ENCODE assay signal across 26 cellular contexts in the genomic region with DNA sequence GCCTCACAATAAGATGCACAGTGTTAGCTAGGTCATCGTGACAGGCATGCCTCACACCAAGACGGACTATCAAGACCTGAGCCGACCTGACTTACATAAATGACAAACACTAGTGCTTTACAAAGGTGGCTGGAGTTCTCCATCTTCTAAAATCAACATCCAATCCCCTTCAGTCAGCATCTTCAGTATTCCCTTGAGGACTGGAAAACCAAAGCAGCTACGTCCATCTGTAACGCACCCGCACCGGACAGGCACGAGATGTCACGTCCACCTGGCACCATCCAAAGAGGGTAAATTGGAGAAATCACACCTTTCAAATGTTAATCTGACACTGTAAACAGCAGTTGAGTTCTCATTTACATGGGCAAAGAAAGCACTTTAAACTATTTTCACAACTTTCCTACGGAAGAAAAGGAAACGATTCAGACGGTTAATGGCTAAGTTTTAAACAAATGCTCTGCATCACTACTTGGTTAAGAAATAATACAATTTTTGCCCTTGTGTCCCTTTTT.
DNase-seq lines count a peak whose midpoint lies in the region; ATAC-seq, FAIRE-seq and TF ChIP-seq lines count a peak whose summit lies in the region.
"Had no signal": no experiment of that assay in that cellular context is flagged by ENCODE, and none has a peak within 500 bp of the region (broad histone marks: within the 10 kb centered on the region; RNA-seq: fewer than 3 reads in every experiment).

No MANE protein-coding gene starts in this region.

- no peak for TF ChIP-seq POLR2A in endothelial cell of umbilical vein (IDR thresholded peaks at IDR 0.05; ENCODE audit: low read depth, low read length)

- H4K20me1 ChIP-seq in GM23338 (replicated peaks; ENCODE audit: insufficient read depth) (peaks cover 27% of the 10 kb centered on the region; the same call in 1 of the 2 replicates), endothelial cell of umbilical vein (replicated peaks; ENCODE audit: control insufficient read depth, extremely low read depth, insufficient read depth, low read length) (no peaks in the 10 kb centered on the region)

- H3K4me1 ChIP-seq in GM23338 (ENCODE audit: insufficient read depth) (peaks cover 40% of the 10 kb centered on the region), HUES6 (ENCODE audit: control insufficient read depth, insufficient read depth, low read length) (peaks cover 41% of the 10 kb centered on the region), endothelial cell of umbilical vein (ENCODE audit: control insufficient read depth, extremely low read depth, insufficient read depth, low read length) (peaks cover 9% of the 10 kb centered on the region)
- H3K4me1 ChIP-seq: SJSA1 had no signal

- H3K9ac ChIP-seq in HUES6 (ENCODE audit: low read length), result peak overlapping the region; percentile 50
- H3K9ac ChIP-seq in endothelial cell of umbilical vein (replicated peaks; ENCODE audit: extremely low read depth, insufficient read depth, low read length), result no peak overlapping the region

- H2AFZ ChIP-seq in GM23338 (no peak overlapping the region), endothelial cell of umbilical vein (ENCODE audit: low read depth, low read length) (no peak overlapping the region)

- DNase-seq in GM23338 (ENCODE audit: low spot score) (peak; percentile 57), endothelial cell of umbilical vein (ENCODE audit: low read depth, low spot score) (no peak), neural crest cell (ENCODE audit: low read depth, low spot score) (no peak), NOMO-1 (lab: John Stamatoyannopoulos, UW; ENCODE audit: unreplicated experiment in 2 of 2) (no peak), substantia nigra (lab: John Stamatoyannopoulos, UW) (no peak)
- DNase-seq: Calu3; CD8-positive, alpha-beta T cell; DND-41; NCI-H1092 treated with DMSO at 0.1 percent for 48 hours; NCI-H1436; NCI-H187; NCI-H2081 treated with DMSO at 0.1 percent for 48 hours; NCI-H2171; NCI-H345; NCI-H510A treated with DMSO at 0.1 percent for 48 hours; NK-92 treated with Interleukin-12 subunit alpha and Interleukin-12 subunit beta, amount 100 ng/mL, for 24 hours; Right ventricle myocardium superior; RPMI8226; T-helper 1 cell had no signal

- H3K36me3 ChIP-seq in GM23338 (ENCODE audit: insufficient read depth) (peaks cover 14% of the 10 kb centered on the region; the same call in 1 of the 2 replicates), HUES6 (ENCODE audit: control insufficient read depth, insufficient read depth, low read length) (peaks cover 62% of the 10 kb centered on the region), endothelial cell of umbilical vein (ENCODE audit: control insufficient read depth in 2 of 2, extremely low read depth in 1 of 2, insufficient read depth in 2 of 2, low read length in 2 of 2) (peaks cover 24 to 34% of the 10 kb centered on the region in 2 experiments)

- no peak for FAIRE-seq in endothelial cell of umbilical vein (lab: Jason Lieb, UNC)
- FAIRE-seq: GM18507, H1 had no signal

- dilution Hi-C loops in endothelial cell of umbilical vein (cut with MboI; ENCODE audit: extremely low pct_ligation_motif_present, low sequenced_read_pairs), result no loop called here

- TF ChIP-seq CTCF in GM23338 (conservative IDR thresholded peaks at IDR 0.05; ENCODE audit: low read depth in 2 of 2) (no peak), endothelial cell of umbilical vein (IDR thresholded peaks at IDR 0.05; ENCODE audit: extremely low read depth in 1 of 2, insufficient read depth in 1 of 2, low read depth in 1 of 2, low read length in 2 of 2) (no peak), neural crest cell (conservative IDR thresholded peaks at IDR 0.05) (no peak)

- H3K27ac Mint-ChIP-seq in GM23338 (no peak overlapping the region), neural crest cell (ENCODE audit: unreplicated experiment) (peak overlapping the region; percentile 35)
- H3K27ac Mint-ChIP-seq: CD8-positive, alpha-beta T cell had no signal

- no peaks in the 10 kb centered on the region for H3K9me1 ChIP-seq in endothelial cell of umbilical vein (replicated peaks; ENCODE audit: control insufficient read depth, extremely low read depth, insufficient read depth, low read length)

- peaks cover 73% of the 10 kb centered on the region for H3K36me3 Mint-ChIP-seq in GM23338 (ENCODE audit: low read depth)
- peaks cover 19% of the 10 kb centered on the region for H3K36me3 Mint-ChIP-seq in neural crest cell (ENCODE audit: low read depth)
- H3K36me3 Mint-ChIP-seq: CD8-positive, alpha-beta T cell had no signal

- H3K4me3 Mint-ChIP-seq in GM23338 (no peak overlapping the region), neural crest cell (no peak overlapping the region)
- H3K4me3 Mint-ChIP-seq: CD8-positive, alpha-beta T cell had no signal

- H3K4me3 ChIP-seq in GM23338 (peak overlapping the region; percentile 37), HUES6 (ENCODE audit: low read depth, low read length) (peak overlapping the region; percentile 20; the same call in 1 of the 2 replicates), endothelial cell of umbilical vein (replicated peaks in 1 of 3; ENCODE audit: insufficient read depth in 1 of 3, low read depth in 1 of 3, low read length in 3 of 3) (no peak overlapping the region)
- H3K4me3 ChIP-seq: SJSA1 had no signal

- H3K27me3 ChIP-seq in GM23338 (ENCODE audit: insufficient read depth) (no peaks in the 10 kb centered on the region), HUES6 (ENCODE audit: control insufficient read depth, insufficient read depth, low read length) (no peaks in the 10 kb centered on the region), endothelial cell of umbilical vein (ENCODE audit: control insufficient read depth in 2 of 2, insufficient read depth in 2 of 2, low read length in 2 of 2) (no peaks in the 10 kb centered on the region)
- H3K27me3 ChIP-seq: SJSA1 had no signal

- peak overlapping the region; percentile 69 for H3K4me2 ChIP-seq in GM23338
- H3K4me2 ChIP-seq in endothelial cell of umbilical vein (ENCODE audit: insufficient read depth, low read length), result no peak overlapping the region

- H3K9me3 ChIP-seq in HUES6 (ENCODE audit: control insufficient read depth, insufficient read depth, low read depth, low read length), result no peaks in the 10 kb centered on the region
- no peaks in the 10 kb centered on the region for H3K9me3 ChIP-seq in endothelial cell of umbilical vein (replicated peaks; ENCODE audit: control insufficient read depth, insufficient read depth, low read length)
- H3K9me3 ChIP-seq: SJSA1 had no signal

- H3K9me3 Mint-ChIP-seq in GM23338, result no peaks in the 10 kb centered on the region; the same call in 2 of the 3 replicates
- H3K9me3 Mint-ChIP-seq in neural crest cell, result no peaks in the 10 kb centered on the region
- H3K9me3 Mint-ChIP-seq: CD8-positive, alpha-beta T cell had no signal

- H3K27ac ChIP-seq in GM23338 (ENCODE audit: low read depth), result peak overlapping the region; percentile 26; the same call in 1 of the 2 replicates
- peak overlapping the region; percentile 59 for H3K27ac ChIP-seq in HUES6 (ENCODE audit: low read depth, low read length)
- no peak overlapping the region for H3K27ac ChIP-seq in endothelial cell of umbilical vein (ENCODE audit: insufficient read depth, low read depth, low read length)
- no peak overlapping the region for H3K27ac ChIP-seq in substantia nigra (ENCODE audit: low read depth, low read length, poor library complexity, severe bottlenecking)
- H3K27ac ChIP-seq: C4-2B, SJSA1 had no signal

- H3K79me2 ChIP-seq in GM23338 (replicated peaks; ENCODE audit: insufficient read depth) (peaks cover 9% of the 10 kb centered on the region), endothelial cell of umbilical vein (ENCODE audit: control insufficient read depth, insufficient read depth, low read length) (peaks cover 22% of the 10 kb centered on the region)

- ATAC-seq in GM23338, result peak; percentile 20
- no peak for ATAC-seq in GM19397 (IDR thresholded peaks at IDR 0.05; ENCODE audit: unreplicated experiment)
- ATAC-seq: CD8-positive, alpha-beta T cell; HCT116 had no signal

- peaks cover 36% of the 10 kb centered on the region for H3K4me1 Mint-ChIP-seq in GM23338
- H3K4me1 Mint-ChIP-seq in neural crest cell, result no peaks in the 10 kb centered on the region

- POLR2A ChIA-PET in endothelial cell of umbilical vein (lab: Charles Lee), result interaction anchor here (0.6 kb wide), 1 partner anchor 50 kb away, joined by 3 read pairs; no protein-coding TSS in a partner anchor

- H3K9me2 ChIP-seq in GM23338 (ENCODE audit: insufficient read depth), result no peaks in the 10 kb centered on the region

- H3K27me3 Mint-ChIP-seq in GM23338 (ENCODE audit: insufficient read depth, low read depth, poor library complexity), result peaks cover 3% of the 10 kb centered on the region
- H3K27me3 Mint-ChIP-seq in neural crest cell (ENCODE audit: low read depth), result no peaks in the 10 kb centered on the region

- TSS peak; percentile 13 for BruUV-seq in endothelial cell of umbilical vein (replicated peaks; lab: Mats Ljungman, UMichigan)

- H3F3A ChIP-seq in GM23338 (replicated peaks; ENCODE audit: low read depth), result peaks cover 7% of the 10 kb centered on the region; the same call in 1 of the 2 replicates

- intact Hi-C loops in endothelial cell of umbilical vein (cut with micrococcal nuclease), result no loop called here

- CTCF ChIA-PET in endothelial cell of umbilical vein (lab: Charles Lee), result interaction anchor here (0.8 kb wide), 1 partner anchor 23 kb away, joined by 3 read pairs; no protein-coding TSS in a partner anchor

TF ChIP-seq in GM23338, 12 proteins besides CTCF, POLR2A, EP300 and RAD21:
- TF ChIP-seq NANOG (IDR thresholded peaks at IDR 0.05; ENCODE audit: borderline replicate concordance) (peak; percentile 98), CREB1 (CRISPR knock-in tag; IDR thresholded peaks at IDR 0.05; ENCODE audit: low read depth) (no peak)

TF ChIP-seq in endothelial cell of umbilical vein, 7 proteins besides CTCF, POLR2A, EP300 and RAD21:
- no peak for TF ChIP-seq JUN (IDR thresholded peaks at IDR 0.05; ENCODE audit: borderline replicate concordance, insufficient read depth, insufficient read length, low read depth)
- TF ChIP-seq, protein P1, sequence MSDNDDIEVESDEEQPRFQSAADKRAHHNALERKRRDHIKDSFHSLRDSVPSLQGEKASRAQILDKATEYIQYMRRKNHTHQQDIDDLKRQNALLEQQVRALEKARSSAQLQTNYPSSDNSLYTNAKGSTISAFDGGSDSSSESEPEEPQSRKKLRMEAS (IDR thresholded peaks at IDR 0.05; ENCODE audit: insufficient read depth, insufficient read length), result no peak
- TF ChIP-seq POLR2AphosphoS5 (IDR thresholded peaks at IDR 0.05; ENCODE audit: insufficient read depth, low read depth, low read length), result no peak
- TF ChIP-seq GATA2 (IDR thresholded peaks at IDR 0.05; ENCODE audit: insufficient read depth, insufficient read length, low read depth, low read length), result no peak
- TF ChIP-seq MYC (IDR thresholded peaks at IDR 0.05; ENCODE audit: low read depth, low read length), result no peak
- TF ChIP-seq FOS (IDR thresholded peaks at IDR 0.05; ENCODE audit: borderline replicate concordance, insufficient read depth, low read length), result no peak
- TF ChIP-seq EZH2 (IDR thresholded peaks at IDR 0.05; ENCODE audit: borderline replicate concordance, low read depth, low read length, severe bottlenecking), result no peak

Comparison
In these comparisons a context has a peak if more than half of its experiments do, and no peak if none do; other contexts are left out.
1. H3K27ac ChIP-seq: peak in GM23338 (single experiment) and HUES6 (single experiment); none in endothelial cell of umbilical vein (single experiment) and substantia nigra (single experiment).
2. H3K4me3 ChIP-seq: peak in GM23338 (single experiment) and HUES6 (single experiment); none in endothelial cell of umbilical vein (0 of 3).